In the genomic region with DNA sequence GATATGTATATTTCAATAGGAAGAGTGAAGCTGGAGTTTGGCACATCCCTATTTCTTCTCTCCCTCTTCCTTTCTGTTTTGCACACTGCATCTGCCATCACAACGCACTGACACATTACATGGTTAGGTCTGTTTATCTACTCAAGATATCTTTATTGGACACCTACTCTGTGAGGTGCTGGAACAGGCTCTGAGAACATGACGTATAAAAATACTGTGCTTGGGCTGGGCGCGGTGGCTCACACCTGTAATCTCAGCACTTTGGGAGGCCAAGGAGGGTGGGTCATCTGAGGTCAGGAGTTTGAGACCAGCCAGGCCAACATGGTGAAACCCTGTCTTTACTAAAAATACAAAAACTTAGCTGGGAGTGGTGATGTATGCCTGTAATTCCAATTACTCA, we compare ENCODE assay signal across 24 cellular contexts.
"Had no signal": no experiment of that assay in that cellular context is flagged by ENCODE, and none has a peak within 500 bp of the region (broad histone marks: within the 10 kb centered on the region; RNA-seq: fewer than 3 reads in every experiment).

No MANE protein-coding gene starts in this region.

- H3K4me2 ChIP-seq: KMS-11 had no signal

- H3K9ac ChIP-seq: KMS-11 had no signal

- H3K4me1 ChIP-seq: adrenal gland, Peyer's patch had no signal

- H3K27me3 Mint-ChIP-seq: activated CD8-positive, alpha-beta T cell treated with anti-CD3 and anti-CD28 coated beads for 36 hours; activated naive CD4-positive, alpha-beta T cell treated with anti-CD3 and anti-CD28 coated beads, Interleukin-2, amount 10 ng/mL, durations not matched to agents 7 days and 5 days; activated naive CD8-positive, alpha-beta T cell treated with anti-CD3 and anti-CD28 coated beads for 36 hours had no signal

- H3K9me3 Mint-ChIP-seq: activated CD8-positive, alpha-beta T cell treated with anti-CD3 and anti-CD28 coated beads for 36 hours; activated naive CD4-positive, alpha-beta T cell treated with anti-CD3 and anti-CD28 coated beads, Interleukin-2, amount 10 ng/mL, durations not matched to agents 7 days and 5 days; activated naive CD8-positive, alpha-beta T cell treated with anti-CD3 and anti-CD28 coated beads for 36 hours; activated T-helper 2 cell treated with anti-CD3 and anti-CD28 coated beads, Interferon-gamma antibody, Interleukin-2, Interleukin-4, amounts not matched to agents 10 μg/mL and 5 μg/mL and 100 μg/mL, durations not matched to agents 14 hours and 24 hours and 36 hours; T-helper 1 cell treated with Interleukin-12 subunit alpha and Interleukin-12 subunit beta and Interleukin-4 antibody, amounts not matched to agents 30 μg/mL and 1 μg/mL, for 36 hours had no signal

- H3K9me3 ChIP-seq: adrenal gland, Peyer's patch had no signal

- DNase-seq: activated CD4-positive, alpha-beta T cell treated with anti-CD3 and anti-CD28 coated beads for 4 hours; activated CD8-positive, alpha-beta memory T cell treated with anti-CD3 and anti-CD28 coated beads, Interleukin-2, amount 50 U/mL, for 4 hours; activated CD8-positive, alpha-beta T cell treated with anti-CD3 and anti-CD28 coated beads for 36 hours; activated gamma-delta T cell treated with Interleukin-2 at 50 U/mL for 16 hours; activated naive CD4-positive, alpha-beta T cell treated with anti-CD3 and anti-CD28 coated beads, Interleukin-2, amount 10 ng/mL, durations not matched to agents 7 days and 5 days; activated naive CD8-positive, alpha-beta T cell treated with anti-CD3 and anti-CD28 coated beads for 36 hours; activated T-cell treated with anti-CD3 and anti-CD28 coated beads, Interleukin-2, amount 50 U/mL, for 72 hours; adrenal gland; anterior cingulate cortex; caudate nucleus; MV-4-11; NCI-H1092 treated with DMSO at 0.1 percent for 48 hours; NCI-H1436; NCI-H187; NCI-H2081; NCI-H226; NCI-H526; OCI-M1; Peyer's patch; SHP77 treated with DMSO at 0.1 percent for 48 hours had no signal

- H3K4me3 Mint-ChIP-seq: activated CD8-positive, alpha-beta T cell treated with anti-CD3 and anti-CD28 coated beads for 36 hours; activated naive CD4-positive, alpha-beta T cell treated with anti-CD3 and anti-CD28 coated beads, Interleukin-2, amount 10 ng/mL, durations not matched to agents 7 days and 5 days; activated naive CD8-positive, alpha-beta T cell treated with anti-CD3 and anti-CD28 coated beads for 36 hours; activated T-cell treated with anti-CD3 and anti-CD28 coated beads, Interleukin-2, amount 50 U/mL, for 72 hours; T-helper 1 cell treated with Interleukin-12 subunit alpha and Interleukin-12 subunit beta and Interleukin-4 antibody, amounts not matched to agents 30 μg/mL and 1 μg/mL, for 36 hours had no signal

- H3K4me1 Mint-ChIP-seq: activated naive CD4-positive, alpha-beta T cell treated with anti-CD3 and anti-CD28 coated beads, Interleukin-2, amount 10 ng/mL, durations not matched to agents 7 days and 5 days; activated naive CD8-positive, alpha-beta T cell treated with anti-CD3 and anti-CD28 coated beads for 36 hours had no signal

- H3K27ac ChIP-seq: adrenal gland, KMS-11, Peyer's patch had no signal

- H3K27me3 ChIP-seq: adrenal gland, Peyer's patch had no signal

- H3K36me3 Mint-ChIP-seq: activated naive CD4-positive, alpha-beta T cell treated with anti-CD3 and anti-CD28 coated beads, Interleukin-2, amount 10 ng/mL, durations not matched to agents 7 days and 5 days; activated naive CD8-positive, alpha-beta T cell treated with anti-CD3 and anti-CD28 coated beads for 36 hours had no signal

- H3K4me3 ChIP-seq: adrenal gland, Peyer's patch had no signal

- H3K27ac Mint-ChIP-seq: activated CD8-positive, alpha-beta T cell treated with anti-CD3 and anti-CD28 coated beads for 36 hours; activated naive CD4-positive, alpha-beta T cell treated with anti-CD3 and anti-CD28 coated beads, Interleukin-2, amount 10 ng/mL, durations not matched to agents 7 days and 5 days; activated naive CD8-positive, alpha-beta T cell treated with anti-CD3 and anti-CD28 coated beads for 36 hours; activated T-cell treated with anti-CD3 and anti-CD28 coated beads, Interleukin-2, amount 50 U/mL, for 72 hours; activated T-helper 2 cell treated with anti-CD3 and anti-CD28 coated beads, Interferon-gamma antibody, Interleukin-2, Interleukin-4, amounts not matched to agents 10 μg/mL and 5 μg/mL and 100 μg/mL, durations not matched to agents 14 hours and 24 hours and 36 hours; T-helper 1 cell treated with Interleukin-12 subunit alpha and Interleukin-12 subunit beta and Interleukin-4 antibody, amounts not matched to agents 30 μg/mL and 1 μg/mL, for 36 hours had no signal

- H3K36me3 ChIP-seq: adrenal gland, Peyer's patch had no signal

- ATAC-seq: activated CD4-positive, CD25-positive, alpha-beta regulatory T cell treated with anti-CD3 and anti-CD28 coated beads, Interleukin-2, amount 50 U/mL, for 24 hours; activated CD8-positive, alpha-beta T cell treated with anti-CD3 and anti-CD28 coated beads for 36 hours; activated T-cell treated with anti-CD3 and anti-CD28 coated beads, Interleukin-2, amount 50 U/mL, for 72 hours had no signal
